In the genomic region with DNA sequence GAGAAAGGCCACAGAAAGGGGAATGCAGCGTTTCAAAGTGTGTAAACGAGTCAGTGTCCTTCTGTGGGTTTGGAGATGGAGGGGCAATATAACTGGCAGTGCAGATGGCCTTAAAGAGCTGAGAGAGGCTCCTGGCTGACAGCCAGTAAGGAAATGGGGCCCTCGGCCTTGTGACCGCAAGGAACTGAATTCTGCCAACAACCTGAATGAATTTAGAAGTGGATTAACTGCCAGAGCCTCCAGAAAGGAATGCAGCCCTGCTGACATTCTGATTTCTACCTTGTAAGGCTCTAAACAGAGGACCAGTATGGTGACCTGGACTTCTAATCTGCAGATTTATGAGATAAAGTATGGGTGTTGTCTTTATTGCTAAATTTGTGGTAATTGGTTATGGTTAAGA, we compare ENCODE assay signal across 8 cellular contexts. TPM values are rescaled to one million over a fixed set of nuclear protein-coding genes. Genes with fewer than 3 reads are reported as not detected.
DNase-seq lines count a peak whose midpoint lies in the region; ATAC-seq and TF ChIP-seq lines count a peak whose summit lies in the region.

No MANE protein-coding gene starts in this region.

- H3K9me2 ChIP-seq in MM.1S (replicated peaks; ENCODE audit: insufficient read depth, low read length) = no peaks in the 10 kb centered on the region

- H3K4me3 ChIP-seq in MM.1S (ENCODE audit: low read length) = no peak overlapping the region
- no peak overlapping the region for H3K4me3 ChIP-seq in naive thymus-derived CD4-positive, alpha-beta T cell (ENCODE audit: low read length)

- H3K4me3 Mint-ChIP-seq in stimulated activated naive B cell treated with anti-CD40 and anti-IgM and Interleukin-4, amounts not matched to agents 10 μg/mL and 1 μg/mL and 100 μg/mL, for 72 hours = no peak overlapping the region
- H3K4me3 Mint-ChIP-seq in naive thymus-derived CD4-positive, alpha-beta T cell = no peak overlapping the region

- no peaks in the 10 kb centered on the region for H3K9me3 Mint-ChIP-seq in stimulated activated naive B cell treated with anti-CD40 and anti-IgM and Interleukin-4, amounts not matched to agents 10 μg/mL and 1 μg/mL and 100 μg/mL, for 72 hours
- no peaks in the 10 kb centered on the region for H3K9me3 Mint-ChIP-seq in naive thymus-derived CD4-positive, alpha-beta T cell

- peaks cover 0 to 8% of the 10 kb centered on the region in 2 donors for H3K27me3 Mint-ChIP-seq in stimulated activated naive B cell treated with anti-CD40 and anti-IgM and Interleukin-4, amounts not matched to agents 10 μg/mL and 1 μg/mL and 100 μg/mL, for 72 hours
- H3K27me3 Mint-ChIP-seq in naive thymus-derived CD4-positive, alpha-beta T cell = peaks cover 14 to 55% (median 25%) of the 10 kb centered on the region in 5 donors

- H3K27ac Mint-ChIP-seq in stimulated activated naive B cell treated with anti-CD40 and anti-IgM and Interleukin-4, amounts not matched to agents 10 μg/mL and 1 μg/mL and 100 μg/mL, for 72 hours = no peak overlapping the region
- H3K27ac Mint-ChIP-seq in naive thymus-derived CD4-positive, alpha-beta T cell = no peak overlapping the region

- H3K36me3 Mint-ChIP-seq in stimulated activated naive B cell treated with anti-CD40 and anti-IgM and Interleukin-4, amounts not matched to agents 10 μg/mL and 1 μg/mL and 100 μg/mL, for 72 hours = no peaks in the 10 kb centered on the region
- no peaks in the 10 kb centered on the region for H3K36me3 Mint-ChIP-seq in naive thymus-derived CD4-positive, alpha-beta T cell

- no peaks in the 10 kb centered on the region for H3F3A ChIP-seq in MM.1S (ENCODE audit: insufficient read depth, low read length)

- 0 out of 2 replicates have a peak overlapping the region, but pooled peaks have one; percentile 3 for H2AFZ ChIP-seq in MM.1S (ENCODE audit: low read length)

- peaks cover 4 to 5% of the 10 kb centered on the region in 2 donors for H3K4me1 Mint-ChIP-seq in stimulated activated naive B cell treated with anti-CD40 and anti-IgM and Interleukin-4, amounts not matched to agents 10 μg/mL and 1 μg/mL and 100 μg/mL, for 72 hours
- H3K4me1 Mint-ChIP-seq in naive thymus-derived CD4-positive, alpha-beta T cell = peaks cover 0 to 7% (median 0%) of the 10 kb centered on the region in 7 donors

- no peak overlapping the region for H3K9ac ChIP-seq in MM.1S (ENCODE audit: low read length)

- CTCF ChIA-PET in naive thymus-derived CD4-positive, alpha-beta T cell (lab: Charles Lee) = no interaction called here

- POLR2A ChIA-PET in naive thymus-derived CD4-positive, alpha-beta T cell (lab: Charles Lee) = no interaction called here

- H3K4me2 ChIP-seq in MM.1S (ENCODE audit: low read depth, low read length) = peak overlapping the region; percentile 10; the same call in 1 of the 2 replicates

- H3K79me2 ChIP-seq in MM.1S (ENCODE audit: low read length) = no peaks in the 10 kb centered on the region

- H3K9me3 ChIP-seq in MM.1S (replicated peaks; ENCODE audit: insufficient read depth, low read length) = no peaks in the 10 kb centered on the region
- H3K9me3 ChIP-seq in naive thymus-derived CD4-positive, alpha-beta T cell (ENCODE audit: control insufficient read depth in 2 of 3, low read length in 3 of 3) = no peaks in the 10 kb centered on the region

- H3K4me1 ChIP-seq in MM.1S (ENCODE audit: low read length) = peaks cover 16% of the 10 kb centered on the region
- no peaks in the 10 kb centered on the region for H3K4me1 ChIP-seq in naive thymus-derived CD4-positive, alpha-beta T cell (ENCODE audit: control insufficient read depth in 2 of 2, insufficient read depth in 2 of 2, low read length in 2 of 2)

- intact Hi-C loops in naive thymus-derived CD4-positive, alpha-beta T cell (cut with micrococcal nuclease) = no loop called here

- TF ChIP-seq CTCF in MM.1S (IDR thresholded peaks at IDR 0.05; ENCODE audit: low read length) = no peak

- H3K27me3 ChIP-seq in MM.1S (replicated peaks; ENCODE audit: insufficient read depth, low read length) = no peaks in the 10 kb centered on the region
- H3K27me3 ChIP-seq in naive thymus-derived CD4-positive, alpha-beta T cell (ENCODE audit: control insufficient read depth in 2 of 2, insufficient read depth in 2 of 2, low read length in 2 of 2) = no peaks in the 10 kb centered on the region

- H4K20me1 ChIP-seq in MM.1S (ENCODE audit: insufficient read depth, low read length) = no peaks in the 10 kb centered on the region

- H3K36me3 ChIP-seq in MM.1S (replicated peaks; ENCODE audit: insufficient read depth, low read length) = no peaks in the 10 kb centered on the region
- H3K36me3 ChIP-seq in naive thymus-derived CD4-positive, alpha-beta T cell (ENCODE audit: control insufficient read depth in 2 of 3, insufficient read depth in 3 of 3, low read length in 3 of 3) = no peaks in the 10 kb centered on the region

- ATAC-seq in GM18909 (IDR thresholded peaks at IDR 0.05; ENCODE audit: poor library complexity, unreplicated experiment) (peak; percentile 52), GM19452 (IDR thresholded peaks at IDR 0.05; ENCODE audit: unreplicated experiment) (no peak), HG03097 (IDR thresholded peaks at IDR 0.05; ENCODE audit: low FRiP score, unreplicated experiment) (no peak)
- ATAC-seq in stimulated activated naive B cell treated with anti-CD40 and anti-IgM and Interleukin-4, amounts not matched to agents 10 μg/mL and 1 μg/mL and 100 μg/mL, for 72 hours (replicated peaks) = no peak
- ATAC-seq in naive thymus-derived CD4-positive, alpha-beta T cell = no peak

- H3K27ac ChIP-seq in MM.1S (ENCODE audit: low read length) = peak overlapping the region; percentile 2; the same call in 1 of the 2 replicates
- H3K27ac ChIP-seq in naive thymus-derived CD4-positive, alpha-beta T cell (ENCODE audit: low read depth, low read length) = no peak overlapping the region

- peak; percentile 86 for DNase-seq in MM.1S
- DNase-seq in cerebellar cortex (ENCODE audit: low spot score) = peak; percentile 16
- DNase-seq in pulmonary artery endothelial cell (ENCODE audit: low read depth, low spot score) = peak; percentile 36
- no peak for DNase-seq in stimulated activated naive B cell treated with anti-CD40 and anti-IgM and Interleukin-4, amounts not matched to agents 10 μg/mL and 1 μg/mL and 100 μg/mL, for 72 hours
- DNase-seq in naive thymus-derived CD4-positive, alpha-beta T cell = no peak

RNA-seq across cellular contexts. Expression of gene NREP, which starts 17.5 kb away (rescaled TPM):
- 46.0 and 62.6 TPM in 2 replicates for total RNA-seq in pulmonary artery endothelial cell
- 10 to 100 TPM in 1 of 5 experiments, 1 to 10 TPM in 4; 3.5 to 28.7 (median 5.1) TPM for total RNA-seq in naive thymus-derived CD4-positive, alpha-beta T cell
- 10 to 100 TPM in 1 of 2 donors, 1 to 10 TPM in 1; 9.8 to 13.4 TPM for polyA plus RNA-seq in naive thymus-derived CD4-positive, alpha-beta T cell

Comparison
In these comparisons a context has a peak if more than half of its experiments do, and no peak if none do; other contexts are left out.
1. DNase-seq: peak in MM.1S (single experiment), cerebellar cortex (single experiment) and pulmonary artery endothelial cell (single experiment); none in stimulated activated naive B cell treated with anti-CD40 and anti-IgM and Interleukin-4, amounts not matched to agents 10 μg/mL and 1 μg/mL and 100 μg/mL, for 72 hours (single experiment) and naive thymus-derived CD4-positive, alpha-beta T cell (0 of 9).